Comparison of ENCODE assay signal across 12 cellular contexts in genomic region chr21:42456457-42456856, GRCh38.
DNase-seq lines count a peak whose midpoint lies in the region; ATAC-seq lines count a peak whose summit lies in the region.
"Had no signal": no experiment of that assay in that cellular context is flagged by ENCODE, and none has a peak within 500 bp of the region (broad histone marks: within the 10 kb centered on the region; RNA-seq: fewer than 3 reads in every experiment).

No MANE protein-coding gene starts in this region.

- H3K27ac Mint-ChIP-seq in effector memory CD8-positive, alpha-beta T cell: no peak overlapping the region
- H3K27ac Mint-ChIP-seq in stimulated activated effector memory CD8-positive, alpha-beta T cell treated with anti-CD3 and anti-CD28 coated beads, Interleukin-12 subunit alpha, Interleukin-12 subunit beta, amount 100 ng/mL, for 72 hours: no peak overlapping the region

- peaks cover 7 to 10% of the 10 kb centered on the region in 2 donors for H3K4me1 Mint-ChIP-seq in effector memory CD8-positive, alpha-beta T cell (ENCODE audit: low read depth in 2 of 2)
- H3K4me1 Mint-ChIP-seq in stimulated activated effector memory CD8-positive, alpha-beta T cell treated with anti-CD3 and anti-CD28 coated beads, Interleukin-12 subunit alpha, Interleukin-12 subunit beta, amount 100 ng/mL, for 72 hours: peaks cover 28% of the 10 kb centered on the region

- no peaks in the 10 kb centered on the region for H3K9me3 Mint-ChIP-seq in effector memory CD8-positive, alpha-beta T cell
- no peaks in the 10 kb centered on the region for H3K9me3 Mint-ChIP-seq in stimulated activated effector memory CD8-positive, alpha-beta T cell treated with anti-CD3 and anti-CD28 coated beads, Interleukin-12 subunit alpha, Interleukin-12 subunit beta, amount 100 ng/mL, for 72 hours

- DNase-seq in NCI-H510A treated with DMSO at 0.1 percent for 48 hours (lab: John Stamatoyannopoulos, UW) (peak; percentile 12), NCI-H510A (lab: John Stamatoyannopoulos, UW) (no peak)
- peak; percentile 41 to 56 for DNase-seq in activated CD4-positive, alpha-beta T cell treated with anti-CD3 and anti-CD28 coated beads, Interleukin-2, amount 50 U/mL, for 48 hours
- peak in 1 of 3 experiments; percentile 16 for DNase-seq in effector memory CD8-positive, alpha-beta T cell
- DNase-seq in stimulated activated effector memory CD8-positive, alpha-beta T cell treated with anti-CD3 and anti-CD28 coated beads, Interleukin-12 subunit alpha, Interleukin-12 subunit beta, amount 100 ng/mL, for 72 hours (ENCODE audit: low spot score in 2 of 2): no peak
- DNase-seq: 8988T, amniotic stem cell, esophagus squamous epithelium, NCI-H446 treated with DMSO at 0.1 percent for 48 hours had no signal

- H3K27me3 Mint-ChIP-seq in effector memory CD8-positive, alpha-beta T cell: no peaks in the 10 kb centered on the region

- H3K4me3 Mint-ChIP-seq in effector memory CD8-positive, alpha-beta T cell: no peak overlapping the region
- no peak overlapping the region for H3K4me3 Mint-ChIP-seq in stimulated activated effector memory CD8-positive, alpha-beta T cell treated with anti-CD3 and anti-CD28 coated beads, Interleukin-12 subunit alpha, Interleukin-12 subunit beta, amount 100 ng/mL, for 72 hours

- H3K36me3 Mint-ChIP-seq in effector memory CD8-positive, alpha-beta T cell (ENCODE audit: insufficient read depth): peaks cover 3% of the 10 kb centered on the region
- H3K36me3 Mint-ChIP-seq in stimulated activated effector memory CD8-positive, alpha-beta T cell treated with anti-CD3 and anti-CD28 coated beads, Interleukin-12 subunit alpha, Interleukin-12 subunit beta, amount 100 ng/mL, for 72 hours: no peaks in the 10 kb centered on the region

- peak; percentile 86 for ATAC-seq in effector memory CD8-positive, alpha-beta T cell (replicated peaks)
- ATAC-seq in stimulated activated effector memory CD8-positive, alpha-beta T cell treated with anti-CD3 and anti-CD28 coated beads, Interleukin-12 subunit alpha, Interleukin-12 subunit beta, amount 100 ng/mL, for 72 hours: peak; percentile 99
- ATAC-seq in HG02885 (IDR thresholded peaks at IDR 0.05; ENCODE audit: poor library complexity, unreplicated experiment): no peak
- ATAC-seq in HG03457 (IDR thresholded peaks at IDR 0.05; ENCODE audit: unreplicated experiment): no peak
- ATAC-seq in GM19397 (IDR thresholded peaks at IDR 0.05; ENCODE audit: unreplicated experiment): no peak

Comparison
In these comparisons a context has a peak if more than half of its experiments do, and no peak if none do; other contexts are left out.
1. DNase-seq: peak in NCI-H510A treated with DMSO at 0.1 percent for 48 hours (single experiment) and activated CD4-positive, alpha-beta T cell treated with anti-CD3 and anti-CD28 coated beads, Interleukin-2, amount 50 U/mL, for 48 hours (2 of 2); none in NCI-H510A (single experiment) and stimulated activated effector memory CD8-positive, alpha-beta T cell treated with anti-CD3 and anti-CD28 coated beads, Interleukin-12 subunit alpha, Interleukin-12 subunit beta, amount 100 ng/mL, for 72 hours (0 of 2).
2. ATAC-seq: peak in effector memory CD8-positive, alpha-beta T cell (single experiment) and stimulated activated effector memory CD8-positive, alpha-beta T cell treated with anti-CD3 and anti-CD28 coated beads, Interleukin-12 subunit alpha, Interleukin-12 subunit beta, amount 100 ng/mL, for 72 hours (single experiment); none in HG02885 (single experiment), HG03457 (single experiment) and GM19397 (single experiment).